ENCODE assay signal across 8 cellular contexts in the genomic region with DNA sequence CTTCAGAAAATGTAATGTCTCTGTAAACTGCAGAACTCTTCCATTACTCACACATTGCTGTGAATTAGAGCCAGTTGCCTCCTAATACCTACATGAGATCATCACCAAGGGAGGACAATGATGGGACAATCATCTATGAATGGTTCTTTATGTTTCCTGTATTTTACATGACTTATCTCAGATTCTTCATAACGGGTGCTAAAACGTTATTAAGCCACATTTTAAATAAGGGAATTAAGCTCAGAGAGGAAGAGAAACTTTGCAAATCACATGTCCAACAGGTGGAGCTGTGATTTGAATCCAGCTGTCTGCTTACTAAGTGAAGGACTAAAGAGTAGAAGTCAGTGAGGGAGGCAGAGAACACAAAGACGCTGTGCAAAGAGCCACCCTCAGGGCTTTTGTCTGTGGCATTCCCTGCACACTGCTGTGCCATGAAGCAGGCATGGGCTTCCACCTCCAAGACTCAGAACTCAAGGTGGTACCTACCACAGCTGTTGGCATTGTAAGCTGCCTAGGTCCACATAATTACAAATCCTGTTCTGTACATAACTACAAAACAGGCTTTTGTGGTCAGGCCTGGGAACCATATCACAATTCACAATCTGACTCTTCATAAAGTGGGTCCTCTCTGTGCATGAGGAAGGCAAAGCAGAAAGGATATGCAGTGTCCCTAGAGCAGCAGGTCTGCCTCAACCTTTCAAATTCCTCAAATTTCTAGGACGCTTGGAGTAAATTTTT. TPM values are rescaled to one million over a fixed set of nuclear protein-coding genes. Genes with fewer than 3 reads are reported as not detected.
DNase-seq lines count a peak whose midpoint lies in the region; ATAC-seq and TF ChIP-seq lines count a peak whose summit lies in the region.

No MANE protein-coding gene starts in this region.

- H3K9me3 ChIP-seq in SK-N-MC (ENCODE audit: low read depth, low read length), result 0 out of 2 replicates have a peak, but pooled peaks cover 5% of the 10 kb centered on the region
- no peaks in the 10 kb centered on the region for H3K9me3 ChIP-seq in esophagus muscularis mucosa

- H3K4me1 ChIP-seq in esophagus muscularis mucosa, result peaks cover 22 to 31% (median 29%) of the 10 kb centered on the region in 4 donors

- no peak for TF ChIP-seq POLR2A in esophagus muscularis mucosa (IDR thresholded peaks at IDR 0.05; ENCODE audit: low read depth)

- no peak overlapping the region for H3K9ac ChIP-seq in SK-N-MC (ENCODE audit: insufficient read length)

- DNase-seq in AG09309 (ENCODE audit: low read depth) (no peak), SK-N-MC (ENCODE audit: low read depth, low spot score) (no peak), kidney tubule cell (ENCODE audit: low spot score) (peak; percentile 74), esophagus muscularis mucosa (ENCODE audit: extremely low spot score) (no peak), NCI-H774 (lab: John Stamatoyannopoulos, UW) (no peak), SHP77 (lab: John Stamatoyannopoulos, UW) (no peak)

- H3K27ac ChIP-seq in SK-N-MC, result peak overlapping the region; percentile 52; the same call in 1 of the 2 replicates
- H3K27ac ChIP-seq in esophagus muscularis mucosa (replicated peaks in 1 of 4), result no peak overlapping the region

- H3K27me3 ChIP-seq in esophagus muscularis mucosa, result no peaks in the 10 kb centered on the region

- H3K36me3 ChIP-seq in SK-N-MC (ENCODE audit: insufficient read depth, low read length), result peaks cover 13% of the 10 kb centered on the region
- H3K36me3 ChIP-seq in esophagus muscularis mucosa, result no peaks in the 10 kb centered on the region

- intact Hi-C loops in esophagus muscularis mucosa (cut with DNase I), result no loop called here

- TF ChIP-seq CTCF in AG09309 (IDR thresholded peaks at IDR 0.05; ENCODE audit: control insufficient read depth, insufficient read depth, low read depth, low read length, missing control alignments), result peak; percentile 29
- peak in 1 of 3 experiments; percentile 23 for TF ChIP-seq CTCF in esophagus muscularis mucosa (IDR thresholded peaks at IDR 0.05)

- whole genome bisulfite sequencing in esophagus muscularis mucosa, result 18% methylated on average over 4 of the region's 4 CpGs

- ATAC-seq in GM18909 (IDR thresholded peaks at IDR 0.05; ENCODE audit: poor library complexity, unreplicated experiment) (peak; percentile 78), HG03060 (IDR thresholded peaks at IDR 0.05; ENCODE audit: low read depth, unreplicated experiment) (peak; percentile 53)

- no peak for TF ChIP-seq EP300 in esophagus muscularis mucosa (IDR thresholded peaks at IDR 0.05)

- H3K4me3 ChIP-seq in AG09309 (ENCODE audit: control insufficient read depth, low read depth, low read length), result no peak overlapping the region
- H3K4me3 ChIP-seq in SK-N-MC, result peak overlapping the region; percentile 37; the same call in 1 of the 2 replicates
- no peak overlapping the region for H3K4me3 ChIP-seq in esophagus muscularis mucosa

RNA-seq across cellular contexts. Expression of gene TBC1D9, which starts 12.8 kb away (rescaled TPM):
- 10 to 100 TPM; 15.4 to 23.8 (median 21.3) TPM for total RNA-seq in esophagus muscularis mucosa
